ENCODE assay signal across 4 cellular contexts in the genomic region with DNA sequence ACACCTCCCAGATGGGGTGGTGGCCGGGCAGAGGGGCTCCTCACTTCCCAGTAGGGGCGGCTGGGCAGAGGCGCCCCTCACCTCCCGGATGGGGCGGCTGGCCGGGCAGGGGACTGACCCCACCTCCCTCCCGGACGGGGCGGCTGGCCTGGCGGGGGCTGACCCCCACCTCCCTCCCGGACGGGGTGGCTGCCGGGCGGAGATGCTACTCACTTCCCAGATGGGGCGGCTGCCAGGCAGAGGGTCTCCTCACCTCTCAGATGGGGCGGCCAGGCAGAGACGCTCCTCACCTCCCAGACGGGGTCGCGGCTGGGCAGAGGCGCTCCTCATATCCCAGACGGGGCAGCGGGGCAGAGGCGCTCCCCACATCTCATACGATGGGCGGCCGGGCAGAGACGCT. TPM values are rescaled to one million over a fixed set of nuclear protein-coding genes. Genes with fewer than 3 reads are reported as not detected.
DNase-seq lines count a peak whose midpoint lies in the region; FAIRE-seq and TF ChIP-seq lines count a peak whose summit lies in the region.
"Not testable (repeated sequence)": the region's sequence is repeated elsewhere in the genome, so short reads cannot be mapped to it uniquely, and the experiment has no call there.
"Had no signal": no experiment of that assay in that cellular context is flagged by ENCODE, and none has a peak within 500 bp of the region (broad histone marks: within the 10 kb centered on the region; RNA-seq: fewer than 3 reads in every experiment).

No MANE protein-coding gene starts in this region.

- H2BK5ac ChIP-seq in trophoblast cell (ENCODE audit: low read depth, low read length, poor library complexity), result not testable (repeated sequence)

- H2BK12ac ChIP-seq in trophoblast cell (ENCODE audit: low read length), result not testable (repeated sequence)

- peak overlapping the region; percentile 69 for H3K4ac ChIP-seq in trophoblast cell (ENCODE audit: low read depth, low read length)

- not testable (repeated sequence) for H4K12ac ChIP-seq in trophoblast cell (ENCODE audit: low read depth, low read length)

- not testable (repeated sequence) for H3K18ac ChIP-seq in trophoblast cell (ENCODE audit: low read length)

- H3K4me3 ChIP-seq in kidney (ENCODE audit: low read length in 2 of 2); trophoblast cell (ENCODE audit: low read depth, low read length): not testable (repeated sequence)

- TF ChIP-seq CTCF in glutamatergic neuron (IDR thresholded peaks at IDR 0.05; ENCODE audit: partially characterized antibody, unreplicated experiment); kidney (IDR thresholded peaks at IDR 0.05; ENCODE audit: borderline replicate concordance, extremely low read depth, insufficient read depth): not testable (repeated sequence)

- H4K8ac ChIP-seq in trophoblast cell (ENCODE audit: low read depth, low read length), result not testable (repeated sequence)

- H2BK120ac ChIP-seq in trophoblast cell (ENCODE audit: insufficient read depth, low read length, poor library complexity), result not testable (repeated sequence)

- H3K9ac ChIP-seq in kidney (ENCODE audit: low read length in 2 of 2); trophoblast cell (ENCODE audit: low read length): not testable (repeated sequence)

- H3K27me3 Mint-ChIP-seq in glutamatergic neuron (ENCODE audit: unreplicated experiment), result not testable (repeated sequence)

- peaks cover 36% of the 10 kb centered on the region for H3K36me3 Mint-ChIP-seq in glutamatergic neuron (ENCODE audit: unreplicated experiment)

- not testable (repeated sequence) for H3K23ac ChIP-seq in trophoblast cell (ENCODE audit: low read length)

- not testable (repeated sequence) for H3K27ac ChIP-seq in kidney (ENCODE audit: low read depth in 2 of 2, low read length in 2 of 2); trophoblast cell (ENCODE audit: low read depth, low read length)

- DNase-seq in glutamatergic neuron, trophoblast cell: not testable (repeated sequence)
- peak; percentile 71 for DNase-seq in kidney

- H2AK5ac ChIP-seq in trophoblast cell (ENCODE audit: low read length), result not testable (repeated sequence)

- H3K79me1 ChIP-seq in trophoblast cell (ENCODE audit: low read length), result not testable (repeated sequence)

- not testable (repeated sequence) for H4K91ac ChIP-seq in trophoblast cell (ENCODE audit: low read depth, low read length)

- H3K4me2 ChIP-seq in trophoblast cell (ENCODE audit: low read length), result not testable (repeated sequence)

- H3K9me3 ChIP-seq in kidney (ENCODE audit: control insufficient read depth in 1 of 2, low read length in 2 of 2); trophoblast cell (ENCODE audit: insufficient read depth, low read depth, low read length): not testable (repeated sequence)

- H3K4me3 Mint-ChIP-seq in glutamatergic neuron (ENCODE audit: unreplicated experiment), result not testable (repeated sequence)

- not testable (repeated sequence) for H3K27me3 ChIP-seq in trophoblast cell (ENCODE audit: insufficient read depth, low read length)

- H3K14ac ChIP-seq in trophoblast cell (ENCODE audit: low read length), result not testable (repeated sequence)

- peaks cover 22% of the 10 kb centered on the region for H3K9me3 Mint-ChIP-seq in glutamatergic neuron (ENCODE audit: unreplicated experiment)

- intact Hi-C loops in kidney (cut with DNase I), result not testable (repeated sequence)

- H3K79me2 ChIP-seq in trophoblast cell (ENCODE audit: control insufficient read depth, insufficient read depth, low read length, poor library complexity), result not testable (repeated sequence)

- WGBS in trophoblast cell (ENCODE audit: extremely low coverage, insufficient coverage, insufficient read length), result no CpG with 5 or more reads among the region's 28 CpGs

- not testable (repeated sequence) for H3K36me3 ChIP-seq in kidney (ENCODE audit: control insufficient read depth in 1 of 2, insufficient read depth in 2 of 2, low read length in 2 of 2)
- peaks cover 19 to 27% of the 10 kb centered on the region in 2 experiments for H3K36me3 ChIP-seq in trophoblast cell (ENCODE audit: control insufficient read depth in 1 of 2, insufficient read depth in 2 of 2, low read length in 2 of 2)

- FAIRE-seq in kidney (lab: Jason Lieb, UNC), result not testable (repeated sequence)

- H2AFZ ChIP-seq in trophoblast cell (ENCODE audit: insufficient read depth, low read length, poor library complexity), result not testable (repeated sequence)

- peak overlapping the region; percentile 88 for H3K27ac Mint-ChIP-seq in glutamatergic neuron (ENCODE audit: unreplicated experiment)

- H3K4me1 ChIP-seq in kidney (ENCODE audit: control insufficient read depth in 1 of 2, insufficient read depth in 1 of 2, low read depth in 1 of 2, low read length in 2 of 2); trophoblast cell (ENCODE audit: control insufficient read depth in 1 of 2, insufficient read depth in 2 of 2, low read length in 2 of 2): not testable (repeated sequence)

- peaks cover 13% of the 10 kb centered on the region for H3K4me1 Mint-ChIP-seq in glutamatergic neuron (ENCODE audit: low read depth, unreplicated experiment)

RNA-seq across cellular contexts. Expression of gene ZNF486, which starts 8.8 kb away (rescaled TPM):
- total RNA-seq in glutamatergic neuron (ENCODE audit: unreplicated experiment), result 69.8 TPM
- total RNA-seq in kidney, result 12.9 TPM
- 2.6 TPM for polyA plus RNA-seq in kidney (ENCODE audit: insufficient read depth, low read depth, low replicate concordance)
- 12.0 and 12.1 TPM in 2 replicates for polyA plus RNA-seq in trophoblast cell (2013)
- total RNA-seq: Calu3 had no signal
